Comparison of ENCODE assay signal across 8 cellular contexts in genomic region chr9:79129865-79130480, GRCh38.
DNase-seq lines count a peak whose midpoint lies in the region; ATAC-seq, FAIRE-seq and TF ChIP-seq lines count a peak whose summit lies in the region.

No MANE protein-coding gene starts in this region.

- H3K36me3 Mint-ChIP-seq in astrocyte (ENCODE audit: low read depth, unreplicated experiment): no peaks in the 10 kb centered on the region

- H3K79me2 ChIP-seq in GM23248 (ENCODE audit: insufficient read depth): no peaks in the 10 kb centered on the region
- no peaks in the 10 kb centered on the region for H3K79me2 ChIP-seq in astrocyte (ENCODE audit: insufficient read depth, low read length)
- H3K79me2 ChIP-seq in hepatocyte: no peaks in the 10 kb centered on the region
- no peaks in the 10 kb centered on the region for H3K79me2 ChIP-seq in smooth muscle cell (ENCODE audit: low read depth)

- H3K4me3 Mint-ChIP-seq in astrocyte (ENCODE audit: unreplicated experiment): no peak overlapping the region

- no peaks in the 10 kb centered on the region for H3K9me3 Mint-ChIP-seq in astrocyte (ENCODE audit: unreplicated experiment)

- H3K9me2 ChIP-seq in GM23248 (ENCODE audit: insufficient read depth): no peaks in the 10 kb centered on the region
- H3K9me2 ChIP-seq in hepatocyte (replicated peaks; ENCODE audit: insufficient read depth): no peaks in the 10 kb centered on the region

- in situ Hi-C loops in GM23248 (cut with MboI): loop anchor here (10.0 to 25.0 kb wide), 4 partner anchors 282 to 693 kb away; no protein-coding TSS in a partner anchor

- H3K9me3 ChIP-seq in GM23248 (ENCODE audit: low read depth) (no peaks in the 10 kb centered on the region), astrocyte (ENCODE audit: insufficient read depth, low read depth, low read length) (no peaks in the 10 kb centered on the region), hepatocyte (ENCODE audit: low read depth) (no peaks in the 10 kb centered on the region), smooth muscle cell (replicated peaks; ENCODE audit: low read depth) (no peaks in the 10 kb centered on the region)

- ATAC-seq in HG03039 (IDR thresholded peaks at IDR 0.05; ENCODE audit: unreplicated experiment) (no peak), HG02678 (IDR thresholded peaks at IDR 0.05; ENCODE audit: unreplicated experiment) (no peak)

- no peak overlapping the region for H3K4me3 ChIP-seq in GM23248
- no peak overlapping the region for H3K4me3 ChIP-seq in astrocyte (ENCODE audit: insufficient read depth, low read depth, low read length)
- no peak overlapping the region for H3K4me3 ChIP-seq in hepatocyte
- no peak overlapping the region for H3K4me3 ChIP-seq in smooth muscle cell

- H3K4me1 ChIP-seq in GM23248 (ENCODE audit: insufficient read depth) (peaks cover 12% of the 10 kb centered on the region), astrocyte (ENCODE audit: insufficient read depth, low read length) (peaks cover 9% of the 10 kb centered on the region), hepatocyte (ENCODE audit: insufficient read depth) (no peaks in the 10 kb centered on the region), smooth muscle cell (ENCODE audit: low read depth) (peaks cover 4% of the 10 kb centered on the region)

- H3K4me1 Mint-ChIP-seq in astrocyte (ENCODE audit: low read depth, unreplicated experiment): peaks cover 8% of the 10 kb centered on the region

- peaks cover 3% of the 10 kb centered on the region for H3K27me3 Mint-ChIP-seq in astrocyte (ENCODE audit: low read depth, unreplicated experiment)

- H4K20me1 ChIP-seq in GM23248 (ENCODE audit: insufficient read depth) (no peaks in the 10 kb centered on the region), astrocyte (ENCODE audit: insufficient read depth, low read length) (no peaks in the 10 kb centered on the region), hepatocyte (ENCODE audit: insufficient read depth, poor library complexity, severe bottlenecking) (no peaks in the 10 kb centered on the region), smooth muscle cell (ENCODE audit: low read depth) (no peaks in the 10 kb centered on the region)

- no peak overlapping the region for H2AFZ ChIP-seq in GM23248
- no peak overlapping the region for H2AFZ ChIP-seq in astrocyte (ENCODE audit: low read depth, low read length)
- no peak overlapping the region for H2AFZ ChIP-seq in hepatocyte
- no peak overlapping the region for H2AFZ ChIP-seq in smooth muscle cell (ENCODE audit: low read depth)

- no peaks in the 10 kb centered on the region for H3K36me3 ChIP-seq in GM23248 (ENCODE audit: low read depth)
- no peaks in the 10 kb centered on the region for H3K36me3 ChIP-seq in astrocyte (ENCODE audit: insufficient read depth, low read length)
- H3K36me3 ChIP-seq in hepatocyte (replicated peaks; ENCODE audit: insufficient read depth, low read depth): no peaks in the 10 kb centered on the region
- no peaks in the 10 kb centered on the region for H3K36me3 ChIP-seq in smooth muscle cell (ENCODE audit: low read depth)

- H3F3A ChIP-seq in GM23248 (ENCODE audit: insufficient read depth) (no peaks in the 10 kb centered on the region), smooth muscle cell (ENCODE audit: low read depth) (no peaks in the 10 kb centered on the region)

- 45 to 48% methylated on average over 8 of the region's 8 CpGs for WGBS in GM23248 (ENCODE audit: low coverage in 1 of 2, low lambda C conversion rate in 2 of 2, missing lambda C conversion rate in 2 of 2), 2 experiments
- 46% methylated on average over 8 of the region's 8 CpGs for WGBS in hepatocyte (ENCODE audit: low lambda C conversion rate, missing lambda C conversion rate)
- WGBS in smooth muscle cell (ENCODE audit: low lambda C conversion rate): 45% methylated on average over 8 of the region's 8 CpGs

- no peak overlapping the region for H3K27ac Mint-ChIP-seq in astrocyte (ENCODE audit: unreplicated experiment)

- H3K4me2 ChIP-seq in GM23248 (ENCODE audit: unreplicated experiment) (no peak overlapping the region), astrocyte (ENCODE audit: low read length) (no peak overlapping the region), hepatocyte (no peak overlapping the region), smooth muscle cell (no peak overlapping the region)

- H3K27me3 ChIP-seq in GM23248 (replicated peaks; ENCODE audit: insufficient read depth) (no peaks in the 10 kb centered on the region), astrocyte (ENCODE audit: insufficient read depth, low read length) (no peaks in the 10 kb centered on the region), hepatocyte (no peaks in the 10 kb centered on the region), smooth muscle cell (ENCODE audit: low read depth) (no peaks in the 10 kb centered on the region)

- H3K27ac ChIP-seq in GM23248 (no peak overlapping the region), astrocyte (ENCODE audit: low read depth, low read length) (no peak overlapping the region), hepatocyte (no peak overlapping the region), smooth muscle cell (ENCODE audit: low read depth) (no peak overlapping the region)

- H3K9ac ChIP-seq in GM23248: no peak overlapping the region
- no peak overlapping the region for H3K9ac ChIP-seq in astrocyte (ENCODE audit: low read length)
- H3K9ac ChIP-seq in smooth muscle cell (ENCODE audit: low read depth): no peak overlapping the region

- TF ChIP-seq CTCF in AG09319 (IDR thresholded peaks at IDR 0.05; ENCODE audit: low read depth, low read length): peak; percentile 97
- TF ChIP-seq CTCF in astrocyte (IDR thresholded peaks at IDR 0.05; ENCODE audit: insufficient read depth, low read depth, low read length): peak; percentile 95
- peak; percentile 96 for TF ChIP-seq CTCF in hepatocyte (IDR thresholded peaks at IDR 0.05; ENCODE audit: poor library complexity)
- peak; percentile 97 for TF ChIP-seq CTCF in smooth muscle cell (IDR thresholded peaks at IDR 0.05; ENCODE audit: borderline replicate concordance, insufficient read depth, poor library complexity, severe bottlenecking)

- DNase-seq in AG09319 (ENCODE audit: extremely low read depth, low read depth): peak; percentile 24
- DNase-seq in GM23248: peak; percentile 69
- peak; percentile 5 for DNase-seq in NCI-H510A (lab: John Stamatoyannopoulos, UW)
- peak; percentile 30 for DNase-seq in astrocyte (ENCODE audit: low read depth)
- DNase-seq in hepatocyte (ENCODE audit: low spot score): peak; percentile 76
- peak; percentile 5 for DNase-seq in smooth muscle cell (lab: John Stamatoyannopoulos, UW; ENCODE audit: unreplicated experiment)

- peak; percentile 89 for FAIRE-seq in astrocyte (lab: Jason Lieb, UNC)

Comparison
In these comparisons a context has a peak if more than half of its experiments do, and no peak if none do; other contexts are left out.
1. DNase-seq: peak in every context shown above with its lines; median percentile 76 in hepatocyte; 69 in GM23248; 30 in astrocyte; 24 in AG09319; 5 in NCI-H510A; 5 in smooth muscle cell.